8 cellular contexts compared by ENCODE assay signal in genomic region chr4:70688795-70689231, GRCh38. TPM values are rescaled to one million over a fixed set of nuclear protein-coding genes. Genes with fewer than 3 reads are reported as not detected.
DNase-seq lines count a peak whose midpoint lies in the region; ATAC-seq and TF ChIP-seq lines count a peak whose summit lies in the region.

No MANE protein-coding gene starts in this region.

- H3K4me1 ChIP-seq in BE2C: no peaks in the 10 kb centered on the region
- peaks cover 16% of the 10 kb centered on the region for H3K4me1 ChIP-seq in neuron (ENCODE audit: insufficient read depth, low read length)

- H3K36me3 Mint-ChIP-seq in T-helper 1 cell treated with Interleukin-12 subunit alpha and Interleukin-12 subunit beta and Interleukin-4 antibody, amounts not matched to agents 30 μg/mL and 1 μg/mL, for 36 hours (ENCODE audit: low read depth): peaks cover 19% of the 10 kb centered on the region

- H3K27me3 ChIP-seq in BE2C (no peaks in the 10 kb centered on the region), H7 (ENCODE audit: control insufficient read depth, insufficient read depth, low read length) (no peaks in the 10 kb centered on the region), neuron (ENCODE audit: insufficient read depth, low read length) (no peaks in the 10 kb centered on the region)

- no peak for TF ChIP-seq CTCF in BE2C (IDR thresholded peaks at IDR 0.05; ENCODE audit: low read depth, low read length)
- no peak for TF ChIP-seq CTCF in epithelial cell of proximal tubule (conservative IDR thresholded peaks at IDR 0.05; ENCODE audit: low read depth, low read length)

- H3K27ac Mint-ChIP-seq in T-helper 1 cell treated with Interleukin-12 subunit alpha and Interleukin-12 subunit beta and Interleukin-4 antibody, amounts not matched to agents 30 μg/mL and 1 μg/mL, for 36 hours: peak overlapping the region; percentile 98

- H3K36me3 ChIP-seq in BE2C (peaks cover 12% of the 10 kb centered on the region), H7 (replicated peaks; ENCODE audit: control insufficient read depth, insufficient read depth, low read length) (no peaks in the 10 kb centered on the region), neuron (ENCODE audit: insufficient read depth, low read length) (peaks cover 20% of the 10 kb centered on the region)

- no peaks in the 10 kb centered on the region for H3K27me3 Mint-ChIP-seq in T-helper 1 cell treated with Interleukin-12 subunit alpha and Interleukin-12 subunit beta and Interleukin-4 antibody, amounts not matched to agents 30 μg/mL and 1 μg/mL, for 36 hours (ENCODE audit: low read depth)

- H3K9me3 ChIP-seq in BE2C (no peaks in the 10 kb centered on the region), neuron (ENCODE audit: low read length) (no peaks in the 10 kb centered on the region)

- peaks cover 30% of the 10 kb centered on the region for H3K4me1 Mint-ChIP-seq in T-helper 1 cell treated with Interleukin-12 subunit alpha and Interleukin-12 subunit beta and Interleukin-4 antibody, amounts not matched to agents 30 μg/mL and 1 μg/mL, for 36 hours (ENCODE audit: low read depth)

- no peaks in the 10 kb centered on the region for H3K9me3 Mint-ChIP-seq in T-helper 1 cell treated with Interleukin-12 subunit alpha and Interleukin-12 subunit beta and Interleukin-4 antibody, amounts not matched to agents 30 μg/mL and 1 μg/mL, for 36 hours

- no peak for ATAC-seq in HG03095 (IDR thresholded peaks at IDR 0.05; ENCODE audit: unreplicated experiment)
- no peak for ATAC-seq in GM18870 (IDR thresholded peaks at IDR 0.05; ENCODE audit: unreplicated experiment)

- peak overlapping the region; percentile 33 for H2AFZ ChIP-seq in neuron (ENCODE audit: low read depth, low read length)

- no peak for DNase-seq in BE2C
- DNase-seq in H7: peak; percentile 24
- DNase-seq in epithelial cell of proximal tubule (ENCODE audit: low read depth): no peak
- no peak for DNase-seq in superior temporal gyrus (ENCODE audit: extremely low spot score)

- H3K4me3 Mint-ChIP-seq in T-helper 1 cell treated with Interleukin-12 subunit alpha and Interleukin-12 subunit beta and Interleukin-4 antibody, amounts not matched to agents 30 μg/mL and 1 μg/mL, for 36 hours: peak overlapping the region; percentile 99

- H3K4me3 ChIP-seq in BE2C (ENCODE audit: low read depth, low read length): peak overlapping the region; percentile 100
- H3K4me3 ChIP-seq in H7 (ENCODE audit: insufficient read depth, low read depth, low read length): peak overlapping the region; percentile 98
- H3K4me3 ChIP-seq in epithelial cell of proximal tubule (ENCODE audit: low read depth, low read length): peak overlapping the region; percentile 100
- peak overlapping the region; percentile 89 for H3K4me3 ChIP-seq in neuron (ENCODE audit: low read length)

RNA-seq across cellular contexts. Expression of gene UTP3, which starts 0.5 kb away (rescaled TPM):
- polyA plus RNA-seq in BE2C (2012; ENCODE audit: insufficient read depth, insufficient read length, low read depth): 78.0 TPM
- total RNA-seq in H7 (2014; rRNA removed; shearing (Covaris generic)): 11.5 and 12.3 TPM in 2 replicates
- 28.0 and 29.0 TPM in 2 replicates for total RNA-seq in epithelial cell of proximal tubule

RNA-seq across cellular contexts. Expression of gene JCHAIN, which starts 22.5 kb away (rescaled TPM):
- not detected for polyA plus RNA-seq in BE2C (2012; ENCODE audit: insufficient read depth, insufficient read length, low read depth)
- not detected in 2 replicates for total RNA-seq in H7 (2014; rRNA removed; shearing (Covaris generic))
- 0.29 TPM in 1 of 2 replicates, not detected in the other for total RNA-seq in epithelial cell of proximal tubule

RNA-seq across cellular contexts. Expression of gene RUFY3, which starts 33.0 kb away (rescaled TPM):
- polyA plus RNA-seq in BE2C (2012; ENCODE audit: insufficient read depth, insufficient read length, low read depth): 43.0 TPM
- 32.7 and 38.4 TPM in 2 replicates for total RNA-seq in H7 (2014; rRNA removed; shearing (Covaris generic))
- 22.9 and 24.9 TPM in 2 replicates for total RNA-seq in epithelial cell of proximal tubule
